8 cellular contexts compared by ENCODE assay signal in the genomic region with DNA sequence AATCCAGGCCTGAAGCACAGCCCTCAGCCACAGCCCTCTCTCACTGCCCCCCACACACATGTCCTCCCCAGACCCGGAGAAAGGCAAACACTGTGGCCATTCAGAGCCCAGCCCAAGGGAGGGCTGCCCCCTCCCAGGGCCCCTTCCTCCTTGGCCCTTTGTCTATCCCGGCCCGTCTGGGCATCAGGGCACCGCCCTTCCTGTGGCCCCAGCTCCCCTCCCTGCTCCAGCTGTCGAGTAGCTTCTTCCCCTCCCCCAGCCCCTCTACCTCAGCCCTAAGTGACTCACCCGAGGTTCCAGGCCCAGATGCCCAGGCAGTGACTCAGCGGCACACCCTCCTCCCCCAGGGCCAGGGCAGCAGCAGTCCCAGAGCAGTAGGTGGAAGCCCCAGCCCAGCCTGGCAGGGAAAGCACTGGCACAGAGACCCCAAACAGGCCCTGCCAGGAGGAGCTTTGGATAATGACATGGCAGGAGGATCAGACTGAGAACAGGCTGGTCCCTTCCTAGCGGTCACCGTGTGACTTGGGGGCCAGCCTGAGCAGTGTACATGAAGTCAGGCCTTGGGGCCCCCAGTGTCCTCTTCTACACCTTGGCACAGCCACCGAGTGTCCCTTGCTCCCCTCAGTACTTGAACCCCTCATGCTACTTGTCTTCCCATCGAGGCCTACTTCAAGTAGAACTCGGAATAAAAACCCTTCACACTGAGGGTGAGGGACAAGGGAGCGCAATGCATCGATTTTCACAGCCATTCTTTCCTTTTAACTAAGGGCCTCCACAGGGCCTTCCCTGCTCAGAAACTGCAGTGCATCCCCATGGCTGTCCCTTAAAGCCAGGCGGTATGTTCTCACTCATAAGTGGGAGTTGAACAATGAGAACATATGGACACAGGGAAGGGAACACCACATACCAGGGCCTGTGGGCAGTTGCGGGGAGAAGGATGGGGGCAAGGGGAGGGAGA.
DNase-seq lines count a peak whose midpoint lies in the region; ATAC-seq and TF ChIP-seq lines count a peak whose summit lies in the region.

No MANE protein-coding gene starts in this region.

- H3K4me3 ChIP-seq in HFF-Myc (replicated peaks; ENCODE audit: low read depth, low read length) (no peak overlapping the region), NT2/D1 (ENCODE audit: insufficient read length, low read depth) (peak overlapping the region; percentile 9), endocrine pancreas (ENCODE audit: control insufficient read depth, insufficient read depth, low read length) (no peak overlapping the region)

- DNase-seq in HFF-Myc (ENCODE audit: extremely low read depth, low read depth) (peak; percentile 99), NT2/D1 (ENCODE audit: low read depth, low spot score) (peak; percentile 97), midbrain (lab: John Stamatoyannopoulos, UW) (peak; percentile 41)
- DNase-seq in activated CD8-positive, alpha-beta memory T cell treated with anti-CD3 and anti-CD28 coated beads, Interleukin-2, amount 50 U/mL, for 4 hours, result peak; percentile 87
- peak; percentile 86 to 88 for DNase-seq in stimulated activated CD8-positive, alpha-beta memory T cell treated with anti-CD3 and anti-CD28 coated beads, Interleukin-15, amount 100 ng/mL, for 48 hours (ENCODE audit: low read depth in 2 of 2)

- TF ChIP-seq CTCF in C4-2B (conservative IDR thresholded peaks at IDR 0.05) (no peak), HFF-Myc (IDR thresholded peaks at IDR 0.05; ENCODE audit: low read depth, low read length, missing control alignments) (no peak)

- no peak for ATAC-seq in GM21360 (IDR thresholded peaks at IDR 0.05; ENCODE audit: unreplicated experiment)

- H3K36me3 ChIP-seq in NT2/D1 (ENCODE audit: insufficient read depth, insufficient read length, low read length) (no peaks in the 10 kb centered on the region), endocrine pancreas (ENCODE audit: control insufficient read depth, insufficient read depth, low read length) (no peaks in the 10 kb centered on the region)

- H3K27me3 ChIP-seq in NT2/D1 (ENCODE audit: insufficient read depth, insufficient read length) (no peaks in the 10 kb centered on the region), endocrine pancreas (ENCODE audit: control insufficient read depth, insufficient read depth, low read length) (no peaks in the 10 kb centered on the region)

- H3K27ac ChIP-seq in C4-2B, result peak overlapping the region; percentile 34

- peaks cover 33% of the 10 kb centered on the region for H3K4me1 ChIP-seq in NT2/D1 (ENCODE audit: insufficient read depth, insufficient read length)
- H3K4me1 ChIP-seq in endocrine pancreas (ENCODE audit: control insufficient read depth, insufficient read depth, low read length), result no peaks in the 10 kb centered on the region

- H3K9me3 ChIP-seq in NT2/D1 (ENCODE audit: insufficient read depth, low read length) (no peaks in the 10 kb centered on the region), endocrine pancreas (ENCODE audit: control insufficient read depth, low read length) (no peaks in the 10 kb centered on the region)

- H3K9ac ChIP-seq in NT2/D1 (ENCODE audit: insufficient read length, low read depth) (peak overlapping the region; percentile 84), endocrine pancreas (ENCODE audit: control insufficient read depth, insufficient read depth, low read length) (peak overlapping the region; percentile 69)

Comparison
In these comparisons a context has a peak if more than half of its experiments do, and no peak if none do; other contexts are left out.
1. DNase-seq: peak in every context shown above with its lines; median percentile 99 in HFF-Myc; 97 in NT2/D1; 87 in activated CD8-positive, alpha-beta memory T cell treated with anti-CD3 and anti-CD28 coated beads, Interleukin-2, amount 50 U/mL, for 4 hours; 87 in stimulated activated CD8-positive, alpha-beta memory T cell treated with anti-CD3 and anti-CD28 coated beads, Interleukin-15, amount 100 ng/mL, for 48 hours; 41 in midbrain.